In the genomic region with DNA sequence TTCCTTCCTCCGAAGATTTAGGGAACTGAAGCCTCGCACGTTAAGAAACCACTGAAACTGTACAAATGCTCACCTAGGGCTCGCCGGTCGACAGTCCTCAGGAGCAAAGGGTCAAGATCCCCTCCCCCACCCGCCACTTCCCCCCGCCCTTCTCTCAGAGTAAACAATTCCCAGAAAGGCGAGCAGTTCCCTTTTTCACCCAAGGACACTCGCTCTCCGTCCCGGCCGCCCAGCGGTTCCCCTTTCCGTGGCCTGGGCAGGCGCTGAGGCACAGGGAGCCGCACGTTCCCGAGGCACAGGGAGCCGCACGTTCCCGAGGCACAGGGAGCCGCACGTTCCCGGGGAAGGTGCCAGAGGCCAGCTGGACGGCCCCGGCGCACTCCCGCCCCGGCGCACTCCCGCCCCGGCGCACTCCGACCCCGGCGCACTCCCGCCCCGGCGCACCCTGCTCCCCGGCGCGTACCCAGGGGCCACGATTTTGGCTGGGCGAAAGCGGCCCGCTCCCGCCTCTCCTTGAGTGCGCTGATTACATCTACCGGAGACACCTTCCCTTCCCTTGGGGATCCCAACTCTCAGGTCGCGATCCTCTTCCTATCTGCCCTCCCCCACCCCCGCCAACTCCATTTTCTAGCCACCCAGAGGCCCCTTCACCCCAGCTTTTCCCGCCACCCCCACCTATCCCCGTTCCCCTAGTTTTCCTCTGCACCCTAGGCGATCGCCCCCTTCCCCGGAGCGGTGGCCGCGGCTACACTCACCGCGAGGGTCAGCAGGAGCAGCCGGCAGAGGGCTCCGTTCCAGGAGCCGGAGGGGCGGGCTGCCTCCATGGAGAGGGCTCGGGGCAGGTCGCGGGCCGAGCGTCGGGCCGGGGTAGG, we compare ENCODE assay signal across 8 cellular contexts. TPM values are rescaled to one million over a fixed set of nuclear protein-coding genes. Genes with fewer than 3 reads are reported as not detected.
A peak's percentile ranks its signal among the peaks of the same experiment; 100 is the strongest.
DNase-seq lines count a peak whose midpoint lies in the region; ATAC-seq and TF ChIP-seq lines count a peak whose summit lies in the region.

No MANE protein-coding gene starts in this region.

- no peaks in the 10 kb centered on the region for H3K4me1 ChIP-seq in CD8-positive, alpha-beta T cell (ENCODE audit: insufficient read depth, low read length)
- H3K4me1 ChIP-seq in ascending aorta (no peaks in the 10 kb centered on the region), gastrocnemius medialis (no peaks in the 10 kb centered on the region)

- ATAC-seq in CD8-positive, alpha-beta T cell = no peak
- ATAC-seq in gastrocnemius medialis (peak in 1 of 2 donors; percentile 27), GM21360 (IDR thresholded peaks at IDR 0.05; ENCODE audit: unreplicated experiment) (no peak)

- TF ChIP-seq CTCF in CD8-positive, alpha-beta T cell (IDR thresholded peaks at IDR 0.05) = no peak
- TF ChIP-seq CTCF in ascending aorta (IDR thresholded peaks at IDR 0.05) (no peak), gastrocnemius medialis (IDR thresholded peaks at IDR 0.05 in 4 of 5, conservative IDR thresholded peaks at IDR 0.05 in 1 of 5) (no peak)

- peaks cover 7% of the 10 kb centered on the region for H3K9me3 Mint-ChIP-seq in CD8-positive, alpha-beta T cell

- peak overlapping the region; percentile 36 for H3K4me3 Mint-ChIP-seq in CD8-positive, alpha-beta T cell

- no peaks in the 10 kb centered on the region for H3K27me3 ChIP-seq in CD8-positive, alpha-beta T cell (ENCODE audit: insufficient read depth, low read length)
- H3K27me3 ChIP-seq in ascending aorta = no peaks in the 10 kb centered on the region
- peaks cover 0 to 15% (median 6%) of the 10 kb centered on the region in 3 donors for H3K27me3 ChIP-seq in gastrocnemius medialis

- H3K27me3 Mint-ChIP-seq in CD8-positive, alpha-beta T cell (ENCODE audit: low read depth) = peaks cover 26% of the 10 kb centered on the region

- POLR2A ChIA-PET in CD8-positive, alpha-beta T cell (lab: Charles Lee) = no interaction called here

- H3K4me3 ChIP-seq in CD8-positive, alpha-beta T cell (ENCODE audit: low read depth, low read length) = no peak overlapping the region
- H3K4me3 ChIP-seq in ascending aorta = peak overlapping the region; percentile 50 to 67
- peak overlapping the region; percentile 76 for H3K4me3 ChIP-seq in iPS-18c (ENCODE audit: insufficient read depth, low read depth, low read length)
- H3K4me3 ChIP-seq in gastrocnemius medialis = peak overlapping the region; percentile 49 to 53 (median 52)

- H3K36me3 ChIP-seq in CD8-positive, alpha-beta T cell (ENCODE audit: insufficient read depth, low read length) = no peaks in the 10 kb centered on the region
- H3K36me3 ChIP-seq in ascending aorta = no peaks in the 10 kb centered on the region
- H3K36me3 ChIP-seq in gastrocnemius medialis = no peaks in the 10 kb centered on the region

- intact Hi-C loops in CD8-positive, alpha-beta T cell (cut with DNase I, micrococcal nuclease) = no loop called here
- intact Hi-C loops in ascending aorta (cut with DNase I) (no loop called here), gastrocnemius medialis (cut with DNase I; ENCODE audit: low total_unique reads) (no loop called here)

- in situ Hi-C loops in KBM-7 (cut with MboI; ENCODE audit: low pct_unique_long_range_greater_than_20kb, low sequenced_read_pairs) (no loop called here), gastrocnemius medialis (cut with MboI; ENCODE audit: low sequenced_read_pairs in 4 of 4) (no loop called here)

- no peak for DNase-seq in CD8-positive, alpha-beta T cell
- DNase-seq in KBM-7 (peak; percentile 80), ascending aorta (ENCODE audit: low spot score in 2 of 2) (peak; percentile 22 to 75), gastrocnemius medialis (peak; percentile 18 to 25), GOT3 (lab: John Stamatoyannopoulos, UW) (no peak), NCI-H2196 treated with DMSO at 0.1 percent for 48 hours (lab: John Stamatoyannopoulos, UW; ENCODE audit: unreplicated experiment) (no peak)

- H3K27ac ChIP-seq in CD8-positive, alpha-beta T cell (ENCODE audit: low read depth, low read length) = no peak overlapping the region
- H3K27ac ChIP-seq in ascending aorta (peak overlapping the region; percentile 34 to 47), gastrocnemius medialis (peak overlapping the region; percentile 13 to 46 (median 26))

- CTCF ChIA-PET in CD8-positive, alpha-beta T cell (lab: Charles Lee) = no interaction called here

- no peaks in the 10 kb centered on the region for H3K36me3 Mint-ChIP-seq in CD8-positive, alpha-beta T cell

- no peaks in the 10 kb centered on the region for H3K9me3 ChIP-seq in CD8-positive, alpha-beta T cell (ENCODE audit: low read length)
- H3K9me3 ChIP-seq in ascending aorta (no peaks in the 10 kb centered on the region), iPS-18c (ENCODE audit: control insufficient read depth, insufficient read depth, low read length) (no peaks in the 10 kb centered on the region), gastrocnemius medialis (no peaks in the 10 kb centered on the region)

- no peak overlapping the region for H3K27ac Mint-ChIP-seq in CD8-positive, alpha-beta T cell

- no peak for TF ChIP-seq POLR2A in gastrocnemius medialis (IDR thresholded peaks at IDR 0.05)

- no peaks in the 10 kb centered on the region for H3K4me1 Mint-ChIP-seq in CD8-positive, alpha-beta T cell (ENCODE audit: low read depth)

RNA-seq across cellular contexts. Expression of gene DSC2, which starts 0.8 kb away (rescaled TPM):
- total RNA-seq in CD8-positive, alpha-beta T cell = not detected
- total RNA-seq in ascending aorta = 4.4 TPM
- 1 to 10 TPM in 1 of 4 donors, under 1 TPM in 3; 0.56 to 1.2 (median 0.73) TPM for total RNA-seq in gastrocnemius medialis

RNA-seq across cellular contexts. Expression of gene DSC3, which starts 58.8 kb away (rescaled TPM):
- total RNA-seq in CD8-positive, alpha-beta T cell = not detected
- total RNA-seq in ascending aorta = 0.85 TPM
- total RNA-seq in gastrocnemius medialis = under 1 TPM in 1 of 4 donors, not detected in 3; 0.04 TPM

Comparison
In these comparisons a context has a peak if more than half of its experiments do, and no peak if none do; other contexts are left out.
1. DNase-seq: peak in KBM-7 (single experiment), ascending aorta (2 of 2) and gastrocnemius medialis (2 of 2); none in CD8-positive, alpha-beta T cell (0 of 7), GOT3 (single experiment) and NCI-H2196 treated with DMSO at 0.1 percent for 48 hours (single experiment).